Comparison of ENCODE assay signal across 29 cellular contexts in the genomic region with DNA sequence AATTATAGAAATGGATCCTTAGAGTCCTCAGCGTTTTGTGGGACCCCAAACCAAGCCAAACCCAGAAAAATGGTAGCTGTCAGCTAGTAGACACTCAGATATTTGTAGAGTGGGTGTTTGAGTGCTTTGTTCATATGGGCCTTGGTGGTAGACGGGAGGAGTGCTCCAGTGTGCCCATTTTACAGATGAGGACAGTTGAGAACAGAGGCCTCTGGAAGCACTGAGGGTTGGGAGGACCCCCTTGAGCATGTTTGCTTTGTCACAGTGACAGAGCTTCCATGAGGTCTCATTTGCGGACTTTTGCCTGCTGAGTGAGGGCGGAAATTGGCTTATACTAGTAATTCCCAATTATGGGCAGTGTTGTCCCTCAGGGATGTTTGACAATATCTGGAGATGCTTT.
"Had no signal": no experiment of that assay in that cellular context is flagged by ENCODE, and none has a peak within 500 bp of the region (broad histone marks: within the 10 kb centered on the region; RNA-seq: fewer than 3 reads in every experiment).

No MANE protein-coding gene starts in this region.

- H3K4me1 Mint-ChIP-seq: mesothelial cell of epicardium; naive thymus-derived CD4-positive, alpha-beta T cell; nephron; neural crest cell; stimulated activated effector memory CD8-positive, alpha-beta T cell treated with anti-CD3 and anti-CD28 coated beads, Interleukin-12 subunit alpha, Interleukin-12 subunit beta, amount 100 ng/mL, for 72 hours had no signal

- H3K27me3 ChIP-seq: pancreas, sigmoid colon, spleen, suprapubic skin, tibial artery, upper lobe of right lung had no signal

- H3K27ac ChIP-seq: lower lobe of right lung, pancreas, prostate gland, sigmoid colon, spleen, suprapubic skin, thoracic aorta, tibial artery, upper lobe of right lung had no signal

- DNase-seq: hippocampal formation; kidney glomerular epithelial cell; left cardiac atrium; lower lobe of right lung; mammary epithelial cell; mesendoderm; naive thymus-derived CD4-positive, alpha-beta T cell; nucleus accumbens; pancreas; posterior cingulate gyrus; retina; right cardiac atrium; sigmoid colon; small intestine; spleen; stimulated activated CD4-positive, alpha-beta T cell treated with anti-CD3 and anti-CD28 coated beads, Interleukin-4, amount 100 ng/mL, for 24 hours; stimulated activated naive CD4-positive, alpha-beta T cell; tibial artery; trophoblast cell; upper lobe of right lung had no signal

- H3K4me3 Mint-ChIP-seq: mesothelial cell of epicardium; naive thymus-derived CD4-positive, alpha-beta T cell; nephron; neural crest cell; stimulated activated effector memory CD8-positive, alpha-beta T cell treated with anti-CD3 and anti-CD28 coated beads, Interleukin-12 subunit alpha, Interleukin-12 subunit beta, amount 100 ng/mL, for 72 hours; stimulated activated naive CD8-positive, alpha-beta T cell treated with anti-CD3 and anti-CD28 coated beads, Interleukin-15, Interleukin-2, amounts not matched to agents 100 ng/mL and 50 ng/mL, for 24 hours had no signal

- H3K27me3 Mint-ChIP-seq: naive thymus-derived CD4-positive, alpha-beta T cell; stimulated activated naive CD8-positive, alpha-beta T cell treated with anti-CD3 and anti-CD28 coated beads, Interleukin-15, Interleukin-2, amounts not matched to agents 100 ng/mL and 50 ng/mL, for 24 hours had no signal

- H3K4me3 ChIP-seq: lower lobe of right lung, pancreas, prostate gland, sigmoid colon, spleen, suprapubic skin, thoracic aorta, tibial artery, upper lobe of right lung had no signal

- H3K9me3 ChIP-seq: lower lobe of right lung, pancreas, prostate gland, sigmoid colon, suprapubic skin, thoracic aorta, tibial artery, upper lobe of right lung had no signal

- H3K27ac Mint-ChIP-seq: mesothelial cell of epicardium; nephron; stimulated activated naive CD8-positive, alpha-beta T cell treated with anti-CD3 and anti-CD28 coated beads, Interleukin-15, Interleukin-2, amounts not matched to agents 100 ng/mL and 50 ng/mL, for 24 hours had no signal

- H3K4me1 ChIP-seq: lower lobe of right lung, prostate gland, spleen, suprapubic skin, tibial artery, upper lobe of right lung had no signal

- H3K9me3 Mint-ChIP-seq: mesothelial cell of epicardium; nephron; neural crest cell; stimulated activated effector memory CD8-positive, alpha-beta T cell treated with anti-CD3 and anti-CD28 coated beads, Interleukin-12 subunit alpha, Interleukin-12 subunit beta, amount 100 ng/mL, for 72 hours; stimulated activated naive CD8-positive, alpha-beta T cell treated with anti-CD3 and anti-CD28 coated beads, Interleukin-15, Interleukin-2, amounts not matched to agents 100 ng/mL and 50 ng/mL, for 24 hours had no signal

- ATAC-seq: left cardiac atrium; left lobe of liver; lower lobe of right lung; naive thymus-derived CD4-positive, alpha-beta T cell; pancreas; right cardiac atrium; stimulated activated effector memory CD8-positive, alpha-beta T cell treated with anti-CD3 and anti-CD28 coated beads, Interleukin-12 subunit alpha, Interleukin-12 subunit beta, amount 100 ng/mL, for 72 hours; upper lobe of right lung had no signal
